ENCODE assay signal across 14 cellular contexts in the genomic region with DNA sequence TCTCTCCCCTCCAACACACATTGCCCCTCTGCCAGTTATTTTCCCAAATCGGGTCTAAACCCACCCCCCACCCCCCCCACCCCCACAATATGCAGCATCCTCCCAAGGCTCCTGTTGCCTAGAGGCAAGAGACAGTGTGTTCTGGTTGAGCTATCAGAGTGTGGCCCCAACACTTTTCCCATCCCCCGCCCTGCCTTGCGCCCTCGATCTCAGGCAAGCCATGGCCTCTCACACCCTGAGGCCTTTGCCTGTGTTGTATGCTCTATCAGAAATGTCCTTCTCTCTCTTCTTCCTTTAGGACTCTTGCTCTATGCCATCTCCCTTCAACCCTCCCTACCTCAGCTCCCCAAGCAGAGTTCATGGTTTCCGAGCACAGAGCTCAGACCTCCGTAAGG. TPM values are rescaled to one million over a fixed set of nuclear protein-coding genes. Genes with fewer than 3 reads are reported as not detected.
DNase-seq lines count a peak whose midpoint lies in the region; ATAC-seq and TF ChIP-seq lines count a peak whose summit lies in the region.
"Had no signal": no experiment of that assay in that cellular context is flagged by ENCODE, and none has a peak within 500 bp of the region (broad histone marks: within the 10 kb centered on the region; RNA-seq: fewer than 3 reads in every experiment).

No MANE protein-coding gene starts in this region.

- 71 to 79% methylated on average over 5 to 6 of the region's 6 CpGs for WGBS in GM23248 (ENCODE audit: low coverage in 1 of 2, low lambda C conversion rate in 2 of 2, missing lambda C conversion rate in 2 of 2), 2 experiments
- WGBS in esophagus squamous epithelium, 2 donors: 56 to 68% methylated on average over 6 of the region's 6 CpGs

- H3K4me1 ChIP-seq in GM23248 (ENCODE audit: insufficient read depth): peaks cover 26% of the 10 kb centered on the region
- H3K4me1 ChIP-seq in PC-9 (replicated peaks; ENCODE audit: insufficient read depth): peaks cover 80% of the 10 kb centered on the region
- peaks cover 0 to 56% (median 7%) of the 10 kb centered on the region in 3 donors for H3K4me1 ChIP-seq in esophagus squamous epithelium
- H3K4me1 ChIP-seq in parathyroid adenoma: no peaks in the 10 kb centered on the region

- H3K4me2 ChIP-seq in GM23248 (ENCODE audit: unreplicated experiment) (no peak overlapping the region), PC-9 (peak overlapping the region; percentile 76), parathyroid adenoma (ENCODE audit: low read length) (no peak overlapping the region)

- POLR2A ChIA-PET in PC-9 (lab: Charles Lee; ENCODE audit: unreplicated experiment): interaction anchor here (0.6 to 0.7 kb wide), 4 partner anchors 107 to 1259 kb away, joined by 3 to 9 read pairs (median 3); no protein-coding TSS in a partner anchor

- no TSS peak for BruUV-seq in PC-9 (replicated peaks; lab: Mats Ljungman, UMichigan)

- H3K27me3 ChIP-seq in GM23248 (replicated peaks; ENCODE audit: insufficient read depth): no peaks in the 10 kb centered on the region
- H3K27me3 ChIP-seq in PC-9 (ENCODE audit: insufficient read depth, low read depth): no peaks in the 10 kb centered on the region
- peaks cover 0 to 14% (median 0%) of the 10 kb centered on the region in 4 donors for H3K27me3 ChIP-seq in esophagus squamous epithelium
- H3K27me3 ChIP-seq in parathyroid adenoma (ENCODE audit: control insufficient read depth, insufficient read depth, low read length): no peaks in the 10 kb centered on the region

- H3K36me3 ChIP-seq in GM23248 (ENCODE audit: low read depth): no peaks in the 10 kb centered on the region
- H3K36me3 ChIP-seq in PC-9 (ENCODE audit: low read depth): no peaks in the 10 kb centered on the region
- no peaks in the 10 kb centered on the region for H3K36me3 ChIP-seq in esophagus squamous epithelium
- no peaks in the 10 kb centered on the region for H3K36me3 ChIP-seq in parathyroid adenoma (ENCODE audit: control insufficient read depth, insufficient read depth, low read length)

- peak overlapping the region; percentile 80 for H3K27ac ChIP-seq in GM23248
- peak overlapping the region; percentile 97 for H3K27ac ChIP-seq in PC-9
- peak overlapping the region; percentile 44 to 86 (median 81) for H3K27ac ChIP-seq in esophagus squamous epithelium
- no peak overlapping the region for H3K27ac ChIP-seq in parathyroid adenoma

- H3K4me3 ChIP-seq in GM23248 (no peak overlapping the region), PC-9 (no peak overlapping the region), esophagus squamous epithelium (no peak overlapping the region), parathyroid adenoma (ENCODE audit: low read depth, low read length) (no peak overlapping the region)

- H4K20me1 ChIP-seq in GM23248 (ENCODE audit: insufficient read depth): no peaks in the 10 kb centered on the region
- no peaks in the 10 kb centered on the region for H4K20me1 ChIP-seq in PC-9 (ENCODE audit: insufficient read depth)

- H3K9me3 ChIP-seq in GM23248 (ENCODE audit: low read depth) (no peaks in the 10 kb centered on the region), PC-9 (ENCODE audit: insufficient read depth, low read depth) (no peaks in the 10 kb centered on the region), esophagus squamous epithelium (no peaks in the 10 kb centered on the region), parathyroid adenoma (ENCODE audit: control insufficient read depth, low read length) (no peaks in the 10 kb centered on the region)

- H2AFZ ChIP-seq in GM23248 (no peak overlapping the region; the same call in 1 of the 2 replicates), PC-9 (no peak overlapping the region), parathyroid adenoma (peak overlapping the region; percentile 1)

- TF ChIP-seq CTCF in PC-9 (conservative IDR thresholded peaks at IDR 0.05) (no peak), esophagus squamous epithelium (IDR thresholded peaks at IDR 0.05) (no peak), parathyroid adenoma (IDR thresholded peaks at IDR 0.05) (no peak)

- CTCF ChIA-PET in PC-9 (lab: Charles Lee): interaction anchor here (0.6 to 1.1 kb wide), 3 partner anchors 10 to 127 kb away, joined by 3 to 13 read pairs (median 4); no protein-coding TSS in a partner anchor

- intact Hi-C loops in PC-9 (cut with micrococcal nuclease; ENCODE audit: unreplicated experiment): loop anchor here (1.0 to 5.0 kb wide), 4 partner anchors 45 to 130 kb away; a partner anchor contains a TSS
- intact Hi-C loops in esophagus squamous epithelium (cut with DNase I): no loop called here

- no peaks in the 10 kb centered on the region for H3K9me2 ChIP-seq in GM23248 (ENCODE audit: insufficient read depth)
- H3K9me2 ChIP-seq in PC-9 (ENCODE audit: insufficient read depth): no peaks in the 10 kb centered on the region; the same call in 1 of the 2 replicates

- DNase-seq in GM23248 (no peak), PC-9 (no peak), esophagus squamous epithelium (lab: John Stamatoyannopoulos, UW) (no peak), NCI-H2227 treated with DMSO at 0.1 percent for 48 hours (lab: John Stamatoyannopoulos, UW) (no peak)
- DNase-seq: CD4-positive, alpha-beta T cell; GF-D8; NCI-H1417; NCI-H2029; NCI-H2171 treated with DMSO at 0.1 percent for 48 hours; RPMI8226 had no signal

- no peak overlapping the region for H3K9ac ChIP-seq in GM23248
- no peak overlapping the region for H3K9ac ChIP-seq in parathyroid adenoma

- in situ Hi-C loops in GM23248 (cut with MboI): no loop called here

- ATAC-seq in HG02840 (IDR thresholded peaks at IDR 0.05; ENCODE audit: low FRiP score, unreplicated experiment) (no peak), GM21526 (IDR thresholded peaks at IDR 0.05; ENCODE audit: low FRiP score, unreplicated experiment) (no peak), GM21528 (IDR thresholded peaks at IDR 0.05; ENCODE audit: low FRiP score, unreplicated experiment) (no peak)

- TF ChIP-seq POLR2A in esophagus squamous epithelium (IDR thresholded peaks at IDR 0.05): no peak

- H3K79me2 ChIP-seq in GM23248 (ENCODE audit: insufficient read depth) (no peaks in the 10 kb centered on the region), PC-9 (ENCODE audit: low read depth) (no peaks in the 10 kb centered on the region), parathyroid adenoma (no peaks in the 10 kb centered on the region)

- H3F3A ChIP-seq in GM23248 (ENCODE audit: insufficient read depth) (peaks cover 22% of the 10 kb centered on the region), PC-9 (ENCODE audit: insufficient read depth, low read depth) (peaks cover 52% of the 10 kb centered on the region)

RNA-seq across cellular contexts. Expression of a gene that starts 9.5 kb away (rescaled TPM):
- 0.32 and 0.38 TPM in 2 replicates for total RNA-seq in GM23248 (2014; rRNA removed; shearing (Covaris generic))
- 0.45 and 0.61 TPM in 2 replicates for polyA plus RNA-seq in GM23248 (2016; fragmentation: Nextera tagmentation; extraction: Ambion mirVana)
- 8.6 and 10.6 TPM in 2 replicates for total RNA-seq in PC-9 (2021)
- 100 to 1,000 TPM in 3 of 4 donors, 10 to 100 TPM in 1; 76.3 to 192 (median 115) TPM for total RNA-seq in esophagus squamous epithelium
